In the genomic region with DNA sequence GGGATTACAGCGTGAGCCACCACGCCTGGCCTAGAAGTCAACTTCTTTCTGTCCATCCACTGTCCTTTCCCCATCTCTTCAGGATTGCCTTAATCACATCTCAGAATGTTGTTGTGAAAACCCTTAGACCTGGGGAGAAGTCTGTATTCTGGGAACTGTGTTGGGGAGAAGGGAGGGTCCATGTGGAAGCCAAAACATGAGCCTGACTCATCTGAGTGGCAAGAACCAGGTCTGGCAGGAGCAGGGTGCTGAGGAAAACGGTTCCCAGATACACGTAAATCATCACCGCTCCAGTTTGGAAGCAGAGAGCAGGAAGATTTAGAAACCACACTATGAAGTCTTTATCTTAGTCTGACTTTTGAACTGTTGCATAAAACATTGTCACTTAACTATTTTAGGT, we compare ENCODE assay signal across 14 cellular contexts.
DNase-seq lines count a peak whose midpoint lies in the region; TF ChIP-seq lines count a peak whose summit lies in the region.
"Had no signal": no experiment of that assay in that cellular context is flagged by ENCODE, and none has a peak within 500 bp of the region (broad histone marks: within the 10 kb centered on the region; RNA-seq: fewer than 3 reads in every experiment).

No MANE protein-coding gene starts in this region.

- H3K4me3 Mint-ChIP-seq in MCF 10A (ENCODE audit: unreplicated experiment): no peak overlapping the region
- H3K4me3 Mint-ChIP-seq in type B pancreatic cell: no peak overlapping the region
- H3K4me3 Mint-ChIP-seq: memory B cell; stimulated activated naive CD8-positive, alpha-beta T cell treated with anti-CD3 and anti-CD28 coated beads, Interleukin-15, amount 100 ng/mL, for 72 hours had no signal

- DNase-seq in MCF 10A (ENCODE audit: unreplicated experiment) (peak; percentile 47), mammary epithelial cell (no peak), choroid plexus epithelial cell (ENCODE audit: low read depth) (peak; percentile 55), type B pancreatic cell (ENCODE audit: extremely low spot score, unreplicated experiment) (no peak), NCI-H345 treated with DMSO at 0.1 percent for 48 hours (lab: John Stamatoyannopoulos, UW; ENCODE audit: unreplicated experiment) (no peak), COR-L47 (lab: John Stamatoyannopoulos, UW) (no peak), A673 (ENCODE audit: low spot score) (no peak)
- DNase-seq: activated T-cell treated with anti-CD3 and anti-CD28 coated beads, Interleukin-2, amount 50 U/mL, for 1 hour; Calu3; NCI-H1105 treated with DMSO at 0.1 percent for 48 hours; stimulated activated naive CD8-positive, alpha-beta T cell treated with anti-CD3 and anti-CD28 coated beads, Interleukin-15, amount 100 ng/mL, for 72 hours had no signal

- BruUV-seq in MCF 10A (replicated peaks; lab: Mats Ljungman, UMichigan) (no TSS peak), mammary epithelial cell (replicated peaks; lab: Mats Ljungman, UMichigan) (no TSS peak), A673 (replicated peaks; lab: Mats Ljungman, UMichigan) (no TSS peak)

- H3K79me2 ChIP-seq in mammary epithelial cell (ENCODE audit: insufficient read depth, low read length): no peaks in the 10 kb centered on the region

- H2AFZ ChIP-seq in mammary epithelial cell (ENCODE audit: low read depth, low read length): no peak overlapping the region

- H3K9me3 ChIP-seq in mammary epithelial cell (replicated peaks; ENCODE audit: insufficient read depth, low read length) (no peaks in the 10 kb centered on the region), muscle layer of colon (ENCODE audit: low read length) (no peaks in the 10 kb centered on the region), A673 (ENCODE audit: low read depth, low read length, poor library complexity, severe bottlenecking) (no peaks in the 10 kb centered on the region)

- H3K27ac ChIP-seq in mammary epithelial cell (ENCODE audit: insufficient read depth, low read depth, low read length): no peak overlapping the region
- H3K27ac ChIP-seq in muscle layer of colon (ENCODE audit: low read depth, low read length): peak overlapping the region; percentile 60
- no peak overlapping the region for H3K27ac ChIP-seq in A673 (ENCODE audit: low read depth, low read length, poor library complexity, severe bottlenecking)
- H3K27ac ChIP-seq: 22Rv1 had no signal

- H3K27me3 ChIP-seq in mammary epithelial cell (ENCODE audit: insufficient read depth, low read length): no peaks in the 10 kb centered on the region
- no peaks in the 10 kb centered on the region for H3K27me3 ChIP-seq in muscle layer of colon (ENCODE audit: control insufficient read depth in 1 of 2, insufficient read depth in 2 of 2, low read length in 2 of 2)
- H3K27me3 ChIP-seq in A673 (replicated peaks; ENCODE audit: insufficient read depth, low read depth, low read length, poor library complexity): no peaks in the 10 kb centered on the region

- intact Hi-C loops in MCF 10A (cut with micrococcal nuclease): no loop called here
- intact Hi-C loops in mammary epithelial cell (cut with micrococcal nuclease): no loop called here
- intact Hi-C loops in A673 (cut with micrococcal nuclease; ENCODE audit: unreplicated experiment): no loop called here

- 93% methylated on average over 3 of the region's 5 CpGs for WGBS in mammary epithelial cell (ENCODE audit: low coverage, missing lambda C conversion rate)

- CTCF ChIA-PET in MCF 10A (lab: Yijun Ruan, JAX): no interaction called here
- CTCF ChIA-PET in mammary epithelial cell (lab: Charles Lee; ENCODE audit: low non-redundant PET): no interaction called here
- CTCF ChIA-PET in A673 (lab: Charles Lee): no interaction called here

- H3K36me3 Mint-ChIP-seq in MCF 10A (ENCODE audit: insufficient read depth, unreplicated experiment): peaks cover 14% of the 10 kb centered on the region
- peaks cover 26% of the 10 kb centered on the region for H3K36me3 Mint-ChIP-seq in type B pancreatic cell

- in situ Hi-C loops in mammary epithelial cell (cut with MboI; ENCODE audit: low sequenced_read_pairs in 2 of 2): no loop called here

- no peaks in the 10 kb centered on the region for H3K4me1 ChIP-seq in mammary epithelial cell (ENCODE audit: insufficient read depth, low read length)
- H3K4me1 ChIP-seq in muscle layer of colon (ENCODE audit: insufficient read depth, low read length): peaks cover 25% of the 10 kb centered on the region
- H3K4me1 ChIP-seq in A673 (ENCODE audit: insufficient read depth, low read length, poor library complexity, severe bottlenecking): peaks cover 13% of the 10 kb centered on the region

- H3K36me3 ChIP-seq in mammary epithelial cell (ENCODE audit: insufficient read depth, low read length) (peaks cover 3% of the 10 kb centered on the region), muscle layer of colon (ENCODE audit: insufficient read depth, low read length) (no peaks in the 10 kb centered on the region), A673 (ENCODE audit: insufficient read depth, low read length, poor library complexity, severe bottlenecking) (no peaks in the 10 kb centered on the region)

- POLR2A ChIA-PET in MCF 10A (lab: Yijun Ruan, JAX) (no interaction called here), A673 (lab: Charles Lee; ENCODE audit: low non-redundant PET) (no interaction called here)

- H3K27ac Mint-ChIP-seq in MCF 10A (ENCODE audit: low read depth, unreplicated experiment) (peak overlapping the region; percentile 5), type B pancreatic cell (peak overlapping the region; percentile 38)
- H3K27ac Mint-ChIP-seq: memory B cell; stimulated activated naive CD8-positive, alpha-beta T cell treated with anti-CD3 and anti-CD28 coated beads, Interleukin-15, amount 100 ng/mL, for 72 hours had no signal

- no peak overlapping the region for H3K4me2 ChIP-seq in mammary epithelial cell (ENCODE audit: insufficient read depth, low read depth, low read length)

- no peaks in the 10 kb centered on the region for H4K20me1 ChIP-seq in mammary epithelial cell (ENCODE audit: insufficient read depth, low read length)

- no peaks in the 10 kb centered on the region for H3K27me3 Mint-ChIP-seq in MCF 10A (ENCODE audit: insufficient read depth, unreplicated experiment)
- no peaks in the 10 kb centered on the region for H3K27me3 Mint-ChIP-seq in type B pancreatic cell
- H3K27me3 Mint-ChIP-seq: memory B cell; stimulated activated naive CD8-positive, alpha-beta T cell treated with anti-CD3 and anti-CD28 coated beads, Interleukin-15, amount 100 ng/mL, for 72 hours had no signal

- no peaks in the 10 kb centered on the region for H3K9me3 Mint-ChIP-seq in MCF 10A (ENCODE audit: unreplicated experiment)
- peaks cover 6% of the 10 kb centered on the region for H3K9me3 Mint-ChIP-seq in type B pancreatic cell
- H3K9me3 Mint-ChIP-seq: memory B cell; stimulated activated naive CD8-positive, alpha-beta T cell treated with anti-CD3 and anti-CD28 coated beads, Interleukin-15, amount 100 ng/mL, for 72 hours had no signal

- dilution Hi-C loops in mammary epithelial cell (cut with HindIII; ENCODE audit: low sequenced_read_pairs): no loop called here

- no peak overlapping the region for H3K4me3 ChIP-seq in mammary epithelial cell (replicated peaks in 1 of 3; ENCODE audit: insufficient read depth in 1 of 3, low read depth in 2 of 3, low read length in 3 of 3)
- H3K4me3 ChIP-seq in choroid plexus epithelial cell (ENCODE audit: low read depth, low read length): no peak overlapping the region
- no peak overlapping the region for H3K4me3 ChIP-seq in muscle layer of colon (ENCODE audit: low read depth in 1 of 2, low read length in 2 of 2)
- H3K4me3 ChIP-seq in A673 (ENCODE audit: low read depth, low read length, poor library complexity, severe bottlenecking): no peak overlapping the region

- TF ChIP-seq CTCF in MCF 10A (IDR thresholded peaks at IDR 0.05; ENCODE audit: unreplicated experiment): no peak
- no peak for TF ChIP-seq CTCF in mammary epithelial cell (conservative IDR thresholded peaks at IDR 0.05 in 1 of 2, IDR thresholded peaks at IDR 0.05 in 1 of 2; ENCODE audit: extremely low read depth in 1 of 2, insufficient read depth in 1 of 2, low read depth in 1 of 2, low read length in 2 of 2)
- no peak for TF ChIP-seq CTCF in choroid plexus epithelial cell (conservative IDR thresholded peaks at IDR 0.05; ENCODE audit: low read depth, low read length)
- TF ChIP-seq CTCF in type B pancreatic cell (conservative IDR thresholded peaks at IDR 0.05): no peak
- no peak for TF ChIP-seq CTCF in A673 (conservative IDR thresholded peaks at IDR 0.05; ENCODE audit: low read depth, low read length)

- H3K9ac ChIP-seq in mammary epithelial cell (ENCODE audit: insufficient read depth, low read length): no peak overlapping the region
- H3K9ac ChIP-seq in muscle layer of colon (ENCODE audit: low read length): no peak overlapping the region

- peaks cover 15% of the 10 kb centered on the region for H3K4me1 Mint-ChIP-seq in MCF 10A (ENCODE audit: insufficient read depth, unreplicated experiment)
- peaks cover 36% of the 10 kb centered on the region for H3K4me1 Mint-ChIP-seq in type B pancreatic cell (ENCODE audit: unreplicated experiment)
- H3K4me1 Mint-ChIP-seq: memory B cell; stimulated activated naive CD8-positive, alpha-beta T cell treated with anti-CD3 and anti-CD28 coated beads, Interleukin-15, amount 100 ng/mL, for 72 hours had no signal

Comparison
In these comparisons a context has a peak if more than half of its experiments do, and no peak if none do; other contexts are left out.
1. DNase-seq: peak in MCF 10A (single experiment) and choroid plexus epithelial cell (single experiment); none in mammary epithelial cell (single experiment), type B pancreatic cell (single experiment), NCI-H345 treated with DMSO at 0.1 percent for 48 hours (single experiment), COR-L47 (single experiment) and A673 (single experiment).